In the genomic region with DNA sequence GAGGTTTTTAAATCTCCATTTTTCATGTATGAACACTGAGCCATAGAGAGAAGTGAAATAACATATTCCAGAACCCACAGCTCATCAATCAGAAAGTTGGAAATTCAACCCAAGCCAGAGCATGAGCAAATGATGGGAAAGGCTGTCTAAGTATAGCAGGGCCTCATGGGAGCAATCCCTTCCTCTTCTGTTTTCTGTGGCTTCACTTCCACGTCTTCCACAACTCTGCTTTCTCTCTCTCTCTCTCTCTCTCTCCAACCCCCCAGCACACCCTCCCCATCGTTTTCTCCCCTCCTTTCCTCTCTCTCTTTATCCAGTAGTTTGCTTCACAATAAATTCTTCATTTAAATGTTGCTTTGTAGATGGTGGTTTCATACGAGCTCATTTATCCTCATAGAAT, we compare ENCODE assay signal across 17 cellular contexts. TPM values are rescaled to one million over a fixed set of nuclear protein-coding genes. Genes with fewer than 3 reads are reported as not detected.
DNase-seq lines count a peak whose midpoint lies in the region; ATAC-seq and TF ChIP-seq lines count a peak whose summit lies in the region.
"Had no signal": no experiment of that assay in that cellular context is flagged by ENCODE, and none has a peak within 500 bp of the region (broad histone marks: within the 10 kb centered on the region; RNA-seq: fewer than 3 reads in every experiment).

No MANE protein-coding gene starts in this region.

- H3K4me3 Mint-ChIP-seq in Calu3 (ENCODE audit: low read depth, unreplicated experiment): no peak overlapping the region
- H3K4me3 Mint-ChIP-seq: CD4-positive, alpha-beta memory T cell; GM23338 had no signal

- H3K4me2 ChIP-seq in mesenchymal stem cell (ENCODE audit: low read length, poor library complexity, severe bottlenecking): no peak overlapping the region
- H3K4me2 ChIP-seq: GM23338 had no signal

- peak overlapping the region; percentile 51 for H2AFZ ChIP-seq in mesenchymal stem cell (ENCODE audit: low read depth, low read length)
- H2AFZ ChIP-seq: GM23338 had no signal

- H3K27me3 ChIP-seq in mesenchymal stem cell (ENCODE audit: control insufficient read depth in 1 of 2, insufficient read depth in 1 of 2, low read length in 2 of 2): no peaks in the 10 kb centered on the region
- H3K27me3 ChIP-seq: BE2C had no signal

- no peaks in the 10 kb centered on the region for H3K9me3 Mint-ChIP-seq in Calu3 (ENCODE audit: low read depth, unreplicated experiment)
- H3K9me3 Mint-ChIP-seq: GM23338 had no signal

- peak; percentile 26 for ATAC-seq in left ventricle myocardium superior
- ATAC-seq: GM23338 had no signal

- no peaks in the 10 kb centered on the region for H3K4me1 ChIP-seq in mesenchymal stem cell (ENCODE audit: control insufficient read depth, insufficient read depth, low read depth, low read length)
- H3K4me1 ChIP-seq: BE2C had no signal

- no peak overlapping the region for H3K23ac ChIP-seq in mesenchymal stem cell (ENCODE audit: low read length in 2 of 2)

- WGBS in mesenchymal stem cell: 56% methylated on average over 1 of the region's 3 CpGs

- H3K18ac ChIP-seq in mesenchymal stem cell (ENCODE audit: low read depth in 1 of 2, low read length in 2 of 2): no peak overlapping the region

- no peak overlapping the region for H2BK120ac ChIP-seq in mesenchymal stem cell (ENCODE audit: low read depth, low read length)

- H3K27ac Mint-ChIP-seq in Calu3 (ENCODE audit: unreplicated experiment): no peak overlapping the region
- H3K27ac Mint-ChIP-seq: CD4-positive, alpha-beta memory T cell; GM23338 had no signal

- in situ Hi-C loops in SK-MEL-5 (cut with HindIII; ENCODE audit: low pct_unique_long_range_greater_than_20kb, low sequenced_read_pairs): no loop called here

- intact Hi-C loops in left ventricle myocardium superior (cut with micrococcal nuclease) (no loop called here), cardiac septum (cut with DNase I) (no loop called here), Calu3 (cut with micrococcal nuclease; ENCODE audit: unreplicated experiment) (no loop called here)

- H4K91ac ChIP-seq in mesenchymal stem cell (ENCODE audit: low read length): no peak overlapping the region

- H3K27ac ChIP-seq in mesenchymal stem cell (ENCODE audit: low read length, poor library complexity, severe bottlenecking): no peak overlapping the region
- H3K27ac ChIP-seq: C4-2B had no signal

- H3K9me3 ChIP-seq in mesenchymal stem cell (ENCODE audit: control insufficient read depth, low read length): no peaks in the 10 kb centered on the region
- H3K9me3 ChIP-seq: BE2C, HAP-1 had no signal

- H3K4me3 ChIP-seq in mesenchymal stem cell (ENCODE audit: insufficient read depth in 1 of 2, low read depth in 1 of 2, low read length in 2 of 2): no peak overlapping the region
- H3K4me3 ChIP-seq: GM23338, HAP-1 had no signal

- no peak overlapping the region for H2BK12ac ChIP-seq in mesenchymal stem cell (ENCODE audit: low read length in 2 of 2)

- peaks cover 10% of the 10 kb centered on the region for H3K4me1 Mint-ChIP-seq in Calu3 (ENCODE audit: low read depth, unreplicated experiment)
- H3K4me1 Mint-ChIP-seq: CD4-positive, alpha-beta memory T cell had no signal

- H3K79me1 ChIP-seq in mesenchymal stem cell (replicated peaks; ENCODE audit: low read length, poor library complexity, severe bottlenecking): no peaks in the 10 kb centered on the region

- no peak overlapping the region for H2BK15ac ChIP-seq in mesenchymal stem cell (ENCODE audit: low read depth, poor library complexity, severe bottlenecking)

- BruUV-seq in Calu3 (replicated peaks; lab: Mats Ljungman, UMichigan): no TSS peak

- no peak for TF ChIP-seq CTCF in Calu3 (IDR thresholded peaks at IDR 0.05; ENCODE audit: unreplicated experiment)

- CTCF ChIA-PET in Calu3 (lab: Charles Lee): interaction anchor here (0.7 to 1.6 kb wide), 2 partner anchors 14 to 49 kb away, joined by 3 to 5 read pairs; a partner anchor contains a TSS

- no peaks in the 10 kb centered on the region for H3K36me3 ChIP-seq in mesenchymal stem cell (ENCODE audit: control insufficient read depth in 1 of 2, insufficient read depth in 2 of 2, low read depth in 1 of 2, low read length in 2 of 2)
- H3K36me3 ChIP-seq: BE2C, HAP-1 had no signal

- H2BK5ac ChIP-seq in mesenchymal stem cell (ENCODE audit: low read depth, low read length, poor library complexity, severe bottlenecking): no peak overlapping the region

- no peak overlapping the region for H3K4ac ChIP-seq in mesenchymal stem cell (ENCODE audit: low read depth in 1 of 2, low read length in 2 of 2)

- H4K8ac ChIP-seq in mesenchymal stem cell (ENCODE audit: low read length): no peak overlapping the region

- no peaks in the 10 kb centered on the region for H3K27me3 Mint-ChIP-seq in Calu3 (ENCODE audit: unreplicated experiment)

- no peak overlapping the region for H2AK5ac ChIP-seq in mesenchymal stem cell (ENCODE audit: low read length, severe bottlenecking)

- no peak overlapping the region for H3K14ac ChIP-seq in mesenchymal stem cell (ENCODE audit: low read length in 2 of 2)

- DNase-seq in left ventricle myocardium superior (no peak), cardiac septum (ENCODE audit: low spot score) (no peak), SK-MEL-5 (ENCODE audit: low read depth, low spot score) (peak; percentile 86), mesenchymal stem cell (no peak), NCI-H2081 treated with DMSO at 0.1 percent for 48 hours (lab: John Stamatoyannopoulos, UW) (no peak), middle frontal gyrus (ENCODE audit: extremely low spot score, low spot score) (no peak), Calu3 (no peak)
- DNase-seq: BE2C; CD4-positive, alpha-beta memory T cell; DMS153; DMS79 treated with DMSO at 0.1 percent for 48 hours; EL had no signal

- H3K9ac ChIP-seq in mesenchymal stem cell (ENCODE audit: low read length): no peak overlapping the region

- no peaks in the 10 kb centered on the region for H3K36me3 Mint-ChIP-seq in Calu3 (ENCODE audit: insufficient read depth, unreplicated experiment)
- H3K36me3 Mint-ChIP-seq: CD4-positive, alpha-beta memory T cell had no signal

RNA-seq across cellular contexts. Expression of a gene that starts 14.7 kb away (rescaled TPM):
- total RNA-seq in left ventricle myocardium superior (6.1 TPM), cardiac septum (20.4 TPM), Calu3 (2022) (186 and 239 TPM in 2 replicates)
- 512 and 514 TPM in 2 replicates for total RNA-seq in SK-MEL-5 (2014; rRNA removed; shearing (Covaris generic))
- polyA plus RNA-seq in SK-MEL-5 (2015; cell fraction: cytosol; rRNA removed): 346 and 425 TPM in 2 replicates
- polyA plus RNA-seq in SK-MEL-5 (2015; cell fraction: nucleus; rRNA removed): 327 and 374 TPM in 2 replicates
- polyA plus RNA-seq in mesenchymal stem cell (2013, experiment 1 of 2): 25.7 TPM
- 25.3 TPM for polyA plus RNA-seq in mesenchymal stem cell (2013, experiment 2 of 2)

RNA-seq across cellular contexts. Expression of a gene that starts 49.5 kb away (rescaled TPM):
- total RNA-seq in left ventricle myocardium superior (not detected), cardiac septum (not detected), Calu3 (2022) (0.57 and 1.4 TPM in 2 replicates)
- total RNA-seq in SK-MEL-5 (2014; rRNA removed; shearing (Covaris generic)): 0.19 and 0.21 TPM in 2 replicates
- polyA plus RNA-seq in SK-MEL-5 (2015; cell fraction: cytosol; rRNA removed): 0.20 and 0.76 TPM in 2 replicates
- not detected in 2 replicates for polyA plus RNA-seq in SK-MEL-5 (2015; cell fraction: nucleus; rRNA removed)
- not detected for polyA plus RNA-seq in mesenchymal stem cell (2013, experiment 1 of 2)
- polyA plus RNA-seq in mesenchymal stem cell (2013, experiment 2 of 2): not detected
- total RNA-seq: CD4-positive, alpha-beta memory T cell; GM23338; HT-29 had no signal
- polyA plus RNA-seq: AG04450; CD4-positive, alpha-beta memory T cell; GM23338 had no signal
